9 cellular contexts compared by ENCODE assay signal in the genomic region with DNA sequence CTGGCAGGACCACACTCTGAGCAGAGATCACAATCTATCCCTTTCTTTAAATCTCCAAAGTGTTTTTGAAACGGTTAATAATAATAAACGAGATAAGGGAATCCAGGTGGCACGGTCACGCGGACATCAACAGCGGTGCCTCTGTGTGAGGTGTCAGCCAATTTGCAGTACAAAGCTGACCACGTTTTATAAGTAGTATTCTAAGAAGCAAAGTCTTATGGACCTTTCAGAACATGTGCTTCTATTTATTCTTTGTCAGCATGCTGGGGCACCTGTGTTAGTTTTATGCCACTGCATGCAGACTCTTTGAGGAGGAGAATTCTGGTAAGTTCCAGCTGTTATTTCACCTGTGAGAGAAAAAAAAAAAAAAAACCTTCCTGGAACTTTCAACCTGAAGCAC.
"Had no signal": no experiment of that assay in that cellular context is flagged by ENCODE, and none has a peak within 500 bp of the region (broad histone marks: within the 10 kb centered on the region; RNA-seq: fewer than 3 reads in every experiment).

No MANE protein-coding gene starts in this region.

- H3K4me3 ChIP-seq: GM23248, K562 had no signal

- ATAC-seq: K562 had no signal

- FAIRE-seq: H1, H54, HTR-8/SVneo, K562 had no signal

- H3K9ac ChIP-seq: GM23248 had no signal

- DNase-seq: GM23248, H9, HCEC 1CT, IMR-90, KG1 had no signal

- H2AFZ ChIP-seq: GM23248 had no signal

- H3K27ac ChIP-seq: GM23248 had no signal
